Comparison of ENCODE assay signal across 19 cellular contexts in the genomic region with DNA sequence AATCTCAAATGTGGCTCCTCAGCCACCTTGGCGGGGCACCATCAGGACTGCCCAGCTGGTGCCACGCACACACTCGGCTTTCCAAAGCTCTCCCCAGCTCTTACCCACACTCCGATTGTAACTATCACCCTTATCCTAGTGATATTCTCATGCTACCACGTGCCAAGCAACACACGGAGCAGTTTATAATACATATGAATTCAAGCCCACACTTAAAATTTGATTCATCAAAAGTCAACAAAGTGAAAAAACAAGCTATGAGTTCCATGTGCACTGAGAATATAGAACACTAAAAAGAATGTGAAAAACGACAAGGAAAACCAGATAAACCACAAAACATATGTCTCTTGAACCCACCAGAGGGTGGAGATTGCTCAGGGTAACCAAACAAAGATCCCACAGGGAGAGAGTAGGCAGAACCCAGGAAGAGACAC. TPM values are rescaled to one million over a fixed set of nuclear protein-coding genes. Genes with fewer than 3 reads are reported as not detected.
A peak's percentile ranks its signal among the peaks of the same experiment; 100 is the strongest.
DNase-seq lines count a peak whose midpoint lies in the region; ATAC-seq and TF ChIP-seq lines count a peak whose summit lies in the region.
"Had no signal": no experiment of that assay in that cellular context is flagged by ENCODE, and none has a peak within 500 bp of the region (broad histone marks: within the 10 kb centered on the region; RNA-seq: fewer than 3 reads in every experiment).

No MANE protein-coding gene starts in this region.

- H3K9me3 ChIP-seq in hepatocyte (ENCODE audit: low read depth), result no peaks in the 10 kb centered on the region
- H3K9me3 ChIP-seq in upper lobe of right lung, result no peaks in the 10 kb centered on the region
- H3K9me3 ChIP-seq in colonic mucosa, result no peaks in the 10 kb centered on the region

- no peaks in the 10 kb centered on the region for H3K9me2 ChIP-seq in hepatocyte (replicated peaks; ENCODE audit: insufficient read depth)

- H3K36me3 Mint-ChIP-seq in activated CD4-positive, alpha-beta T cell treated with anti-CD3 and anti-CD28 coated beads, Interleukin-2, amount 10 ng/mL, durations not matched to agents 7 days and 5 days (ENCODE audit: low read depth), result no peaks in the 10 kb centered on the region
- H3K36me3 Mint-ChIP-seq: activated naive CD4-positive, alpha-beta T cell treated with anti-CD3 and anti-CD28 coated beads, Interleukin-2, amount 50 U/mL, for 72 hours; CD4-positive, alpha-beta memory T cell; natural killer cell had no signal

- H3K27me3 Mint-ChIP-seq in activated CD4-positive, alpha-beta T cell treated with anti-CD3 and anti-CD28 coated beads, Interleukin-2, amount 10 ng/mL, durations not matched to agents 7 days and 5 days, result peaks cover 22% of the 10 kb centered on the region
- H3K27me3 Mint-ChIP-seq: brain, progenitor cell of endocrine pancreas had no signal

- 77% methylated on average over 7 of the region's 7 CpGs for WGBS in hepatocyte (ENCODE audit: low lambda C conversion rate, missing lambda C conversion rate)

- DNase-seq in activated CD4-positive, alpha-beta T cell treated with anti-CD3 and anti-CD28 coated beads, Interleukin-2, amount 10 ng/mL, durations not matched to agents 7 days and 5 days, result no peak
- no peak for DNase-seq in activated CD4-positive, alpha-beta T cell treated with anti-CD3 and anti-CD28 coated beads for 48 hours
- DNase-seq in RWPE1 (ENCODE audit: low spot score), result no peak
- no peak for DNase-seq in hepatocyte (ENCODE audit: low spot score)
- no peak for DNase-seq in upper lobe of right lung
- no peak for DNase-seq in colonic mucosa
- no peak for DNase-seq in SKM-1 (lab: John Stamatoyannopoulos, UW; ENCODE audit: unreplicated experiment)
- no peak for DNase-seq in Kasumi-1 (lab: John Stamatoyannopoulos, UW)
- DNase-seq: activated B cell treated with CpG ODN at 0.5 μM for 24 hours, foreskin melanocyte, kidney, natural killer cell, NCI-H1105 treated with DMSO at 0.1 percent for 48 hours had no signal

- CTCF ChIA-PET in activated CD4-positive, alpha-beta T cell treated with anti-CD3 and anti-CD28 coated beads, Interleukin-2, amount 10 ng/mL, durations not matched to agents 7 days and 5 days (lab: Charles Lee), result interaction anchor here (0.6 to 2.1 kb wide), 5 partner anchors 10 to 75 kb away, joined by 3 to 9 read pairs (median 3); no protein-coding TSS in a partner anchor
- CTCF ChIA-PET in RWPE1 (lab: Yijun Ruan, JAX), result interaction anchor here (0.6 to 1.2 kb wide), 2 partner anchors 14 to 90 kb away, joined by 3 read pairs; no protein-coding TSS in a partner anchor

- no peaks in the 10 kb centered on the region for H3K27me3 ChIP-seq in hepatocyte
- no peaks in the 10 kb centered on the region for H3K27me3 ChIP-seq in upper lobe of right lung
- no peaks in the 10 kb centered on the region for H3K27me3 ChIP-seq in colonic mucosa

- H3K36me3 ChIP-seq in hepatocyte (replicated peaks; ENCODE audit: insufficient read depth, low read depth) (no peaks in the 10 kb centered on the region), upper lobe of right lung (no peaks in the 10 kb centered on the region), colonic mucosa (no peaks in the 10 kb centered on the region)

- H3K27ac Mint-ChIP-seq in activated CD4-positive, alpha-beta T cell treated with anti-CD3 and anti-CD28 coated beads, Interleukin-2, amount 10 ng/mL, durations not matched to agents 7 days and 5 days, result peak overlapping the region; percentile 57
- H3K27ac Mint-ChIP-seq: activated B cell treated with CpG ODN at 0.5 μM for 24 hours; activated naive CD4-positive, alpha-beta T cell treated with anti-CD3 and anti-CD28 coated beads, Interleukin-2, amount 50 U/mL, for 72 hours; brain; natural killer cell; progenitor cell of endocrine pancreas had no signal

- TF ChIP-seq CTCF in RWPE1 (conservative IDR thresholded peaks at IDR 0.05; ENCODE audit: low read depth) (no peak), hepatocyte (IDR thresholded peaks at IDR 0.05; ENCODE audit: poor library complexity) (no peak), upper lobe of right lung (IDR thresholded peaks at IDR 0.05) (no peak), colonic mucosa (IDR thresholded peaks at IDR 0.05) (no peak)

- H3K4me1 Mint-ChIP-seq in activated CD4-positive, alpha-beta T cell treated with anti-CD3 and anti-CD28 coated beads, Interleukin-2, amount 10 ng/mL, durations not matched to agents 7 days and 5 days, result peaks cover 4% of the 10 kb centered on the region
- H3K4me1 Mint-ChIP-seq: activated B cell treated with CpG ODN at 0.5 μM for 24 hours, natural killer cell had no signal

- H3K79me2 ChIP-seq in hepatocyte, result no peaks in the 10 kb centered on the region

- POLR2A ChIA-PET in activated CD4-positive, alpha-beta T cell treated with anti-CD3 and anti-CD28 coated beads, Interleukin-2, amount 10 ng/mL, durations not matched to agents 7 days and 5 days (lab: Charles Lee), result no interaction called here
- POLR2A ChIA-PET in RWPE1 (lab: Yijun Ruan, JAX; ENCODE audit: low non-redundant PET), result no interaction called here

- no peaks in the 10 kb centered on the region for H3K9me3 Mint-ChIP-seq in activated CD4-positive, alpha-beta T cell treated with anti-CD3 and anti-CD28 coated beads, Interleukin-2, amount 10 ng/mL, durations not matched to agents 7 days and 5 days
- H3K9me3 Mint-ChIP-seq: activated B cell treated with CpG ODN at 0.5 μM for 24 hours; activated naive CD4-positive, alpha-beta T cell treated with anti-CD3 and anti-CD28 coated beads, Interleukin-2, amount 50 U/mL, for 72 hours; brain; natural killer cell had no signal

- no peak overlapping the region for H3K4me3 ChIP-seq in hepatocyte
- no peak overlapping the region for H3K4me3 ChIP-seq in upper lobe of right lung
- H3K4me3 ChIP-seq in colonic mucosa, result no peak overlapping the region

- no peak for ATAC-seq in upper lobe of right lung

- no peak overlapping the region for H2AFZ ChIP-seq in hepatocyte

- H4K20me1 ChIP-seq in hepatocyte (ENCODE audit: insufficient read depth, poor library complexity, severe bottlenecking), result no peaks in the 10 kb centered on the region

- no peak overlapping the region for H3K4me3 Mint-ChIP-seq in activated CD4-positive, alpha-beta T cell treated with anti-CD3 and anti-CD28 coated beads, Interleukin-2, amount 10 ng/mL, durations not matched to agents 7 days and 5 days
- H3K4me3 Mint-ChIP-seq: activated B cell treated with CpG ODN at 0.5 μM for 24 hours, brain, natural killer cell had no signal

- intact Hi-C loops in upper lobe of right lung (cut with DNase I), result no loop called here
- intact Hi-C loops in colonic mucosa (cut with DNase I), result no loop called here

- H3K9ac ChIP-seq in colonic mucosa (ENCODE audit: low read depth in 2 of 2, low read length in 2 of 2), result no peak overlapping the region
- H3K9ac ChIP-seq: KMS-11 had no signal

- peak overlapping the region; percentile 30; the same call in 1 of the 2 replicates for H3K27ac ChIP-seq in RWPE1
- peak overlapping the region; percentile 98 for H3K27ac ChIP-seq in hepatocyte
- H3K27ac ChIP-seq in upper lobe of right lung, result peak overlapping the region; percentile 26
- no peak overlapping the region for H3K27ac ChIP-seq in colonic mucosa
- H3K27ac ChIP-seq: KMS-11 had no signal

- H3K4me1 ChIP-seq in hepatocyte (ENCODE audit: insufficient read depth) (peaks cover 25% of the 10 kb centered on the region), upper lobe of right lung (no peaks in the 10 kb centered on the region), colonic mucosa (no peaks in the 10 kb centered on the region)

- peak overlapping the region; percentile 1 for H3K4me2 ChIP-seq in hepatocyte
- H3K4me2 ChIP-seq: KMS-11 had no signal

RNA-seq across cellular contexts. Expression of gene LONRF2, which starts 31.6 kb away (rescaled TPM):
- total RNA-seq in activated CD4-positive, alpha-beta T cell treated with anti-CD3 and anti-CD28 coated beads, Interleukin-2, amount 10 ng/mL, durations not matched to agents 7 days and 5 days, result under 1 TPM; 0.02 TPM
- 1.4 and 1.9 TPM in 2 replicates for total RNA-seq in hepatocyte
- polyA plus RNA-seq in hepatocyte, result 0.69 and 1.6 TPM in 2 replicates
- 4.2 TPM for total RNA-seq in upper lobe of right lung
- 1 to 10 TPM in 1 of 2 donors, under 1 TPM in 1; 0.17 to 1.7 TPM for total RNA-seq in colonic mucosa
- total RNA-seq: dermis blood vessel endothelial cell, natural killer cell had no signal
